In genomic region chr11:69010361-69010891, GRCh38 we compare ENCODE assay signal across 12 cellular contexts. TPM values are rescaled to one million over a fixed set of nuclear protein-coding genes. Genes with fewer than 3 reads are reported as not detected.
DNase-seq lines count a peak whose midpoint lies in the region; TF ChIP-seq lines count a peak whose summit lies in the region.
"Had no signal": no experiment of that assay in that cellular context is flagged by ENCODE, and none has a peak within 500 bp of the region (broad histone marks: within the 10 kb centered on the region; RNA-seq: fewer than 3 reads in every experiment).

No MANE protein-coding gene starts in this region.

- H3K9ac ChIP-seq in endodermal cell (ENCODE audit: extremely low read depth, low read length, poor library complexity, severe bottlenecking): no peak overlapping the region
- H3K9ac ChIP-seq in muscle layer of colon (ENCODE audit: low read length): peak overlapping the region; percentile 100

- no peak overlapping the region for H3K4me3 Mint-ChIP-seq in endodermal cell

- in situ Hi-C loops in KBM-7 (cut with MboI; ENCODE audit: low pct_unique_long_range_greater_than_20kb, low sequenced_read_pairs): no loop called here

- H3K27me3 Mint-ChIP-seq in endodermal cell (ENCODE audit: insufficient read depth): peaks cover 12% of the 10 kb centered on the region

- no peaks in the 10 kb centered on the region for H3K9me3 ChIP-seq in endodermal cell (ENCODE audit: control insufficient read depth, low read length)
- no peaks in the 10 kb centered on the region for H3K9me3 ChIP-seq in muscle layer of colon (ENCODE audit: low read length)
- H3K9me3 ChIP-seq: pancreas had no signal

- TF ChIP-seq CTCF in endodermal cell (conservative IDR thresholded peaks at IDR 0.05): no peak

- H3K36me3 Mint-ChIP-seq in endodermal cell (ENCODE audit: low read depth): no peaks in the 10 kb centered on the region

- H3K27ac Mint-ChIP-seq in endodermal cell: no peak overlapping the region

- no peaks in the 10 kb centered on the region for H3K79me2 ChIP-seq in ACC112 (ENCODE audit: control insufficient read depth, insufficient read depth, low read length, unreplicated experiment)

- H3K36me3 ChIP-seq in ACC112 (ENCODE audit: insufficient read depth, low read length) (no peaks in the 10 kb centered on the region), endodermal cell (ENCODE audit: control insufficient read depth, insufficient read depth, low read length) (no peaks in the 10 kb centered on the region), muscle layer of colon (ENCODE audit: insufficient read depth, low read length) (peaks cover 49% of the 10 kb centered on the region)
- H3K36me3 ChIP-seq: pancreas had no signal

- 59 to 85% methylated on average over 3 to 9 of the region's 9 CpGs for WGBS in endodermal cell (ENCODE audit: insufficient coverage in 1 of 2, insufficient read length in 1 of 2), 2 experiments

- H3K4me1 ChIP-seq in ACC112 (ENCODE audit: control insufficient read depth, insufficient read depth, low read length, unreplicated experiment) (peaks cover 54% of the 10 kb centered on the region), endodermal cell (ENCODE audit: control insufficient read depth, insufficient read depth, low read length) (peaks cover 19% of the 10 kb centered on the region), muscle layer of colon (ENCODE audit: insufficient read depth, low read length) (peaks cover 69% of the 10 kb centered on the region)

- peak overlapping the region; percentile 81 for H3K4me3 ChIP-seq in ACC112 (ENCODE audit: low read depth, low read length)
- peak overlapping the region; percentile 45 for H3K4me3 ChIP-seq in endodermal cell (ENCODE audit: low read length)
- H3K4me3 ChIP-seq in muscle layer of colon (ENCODE audit: low read depth in 1 of 2, low read length in 2 of 2): peak overlapping the region; percentile 62 to 96

- H2AFZ ChIP-seq in ACC112 (ENCODE audit: low read length, unreplicated experiment): peak overlapping the region; percentile 72

- H3K27me3 ChIP-seq in ACC112 (ENCODE audit: insufficient read depth, low read length) (no peaks in the 10 kb centered on the region), endodermal cell (ENCODE audit: control insufficient read depth, insufficient read depth, low read length, poor library complexity, severe bottlenecking) (no peaks in the 10 kb centered on the region), muscle layer of colon (ENCODE audit: control insufficient read depth in 1 of 2, insufficient read depth in 2 of 2, low read length in 2 of 2) (no peaks in the 10 kb centered on the region)

- peak overlapping the region; percentile 86 for H3K27ac ChIP-seq in ACC112 (ENCODE audit: low read depth, low read length)
- no peak overlapping the region for H3K27ac ChIP-seq in endodermal cell (ENCODE audit: low read depth, low read length)
- peak overlapping the region; percentile 99 for H3K27ac ChIP-seq in muscle layer of colon (ENCODE audit: low read depth, low read length)
- H3K27ac ChIP-seq: C4-2B had no signal

- DNase-seq in HuH-7.5 (ENCODE audit: low spot score) (peak; percentile 57), endodermal cell (no peak), KBM-7 (no peak), NOMO-1 (lab: John Stamatoyannopoulos, UW; ENCODE audit: unreplicated experiment in 2 of 2) (no peak), NCI-H774 (lab: John Stamatoyannopoulos, UW) (no peak), MV-4-11 (lab: John Stamatoyannopoulos, UW) (no peak)
- DNase-seq: NCI-H1092, SHP77 treated with DMSO at 0.1 percent for 48 hours had no signal

- peaks cover 35% of the 10 kb centered on the region for H3K4me1 Mint-ChIP-seq in endodermal cell

- no peaks in the 10 kb centered on the region for H3K9me3 Mint-ChIP-seq in endodermal cell

RNA-seq across cellular contexts. Expression of gene MRGPRF, which starts 2.6 kb away (rescaled TPM):
- 1 to 10 TPM; 3.7 to 4.7 TPM for total RNA-seq in endodermal cell
- 1.9 TPM for polyA plus RNA-seq in endodermal cell (2013, experiment 1 of 2)
- polyA plus RNA-seq in endodermal cell (2013, experiment 2 of 2): 1.5 TPM

RNA-seq across cellular contexts. Expression of gene MRGPRD, which starts 29.6 kb away (rescaled TPM):
- not detected for total RNA-seq in endodermal cell
- polyA plus RNA-seq in endodermal cell (2013, experiment 1 of 2): not detected
- not detected for polyA plus RNA-seq in endodermal cell (2013, experiment 2 of 2)
- total RNA-seq: pancreas had no signal
- polyA plus RNA-seq: pancreas had no signal

RNA-seq across cellular contexts. Expression of gene TPCN2, which starts 38.3 kb away (rescaled TPM):
- total RNA-seq in endodermal cell: 10 to 100 TPM; 20.7 to 27.9 TPM
- polyA plus RNA-seq in endodermal cell (2013, experiment 1 of 2): 9.3 TPM
- polyA plus RNA-seq in endodermal cell (2013, experiment 2 of 2): 8.0 TPM
